Comparison of ENCODE assay signal across 21 cellular contexts in the genomic region with DNA sequence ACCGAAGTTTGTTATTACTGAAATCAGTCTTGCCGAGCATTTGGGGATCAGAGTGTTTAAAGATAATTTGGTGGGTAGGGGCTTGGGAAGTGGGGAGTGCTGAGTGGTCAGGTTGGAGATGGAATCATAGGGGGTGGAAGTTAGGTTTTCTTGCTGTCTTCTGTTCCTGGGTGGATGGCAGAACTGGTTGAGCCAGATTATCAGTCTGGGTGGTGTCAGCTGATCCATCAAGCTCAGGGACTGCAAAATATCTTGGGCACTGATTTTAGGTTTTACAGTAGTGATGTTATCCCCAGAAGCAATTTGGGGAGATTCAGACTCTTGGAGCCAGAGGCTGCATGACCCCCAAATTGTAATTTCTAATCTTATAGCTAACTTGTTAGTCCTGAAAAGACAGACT. TPM values are rescaled to one million over a fixed set of nuclear protein-coding genes. Genes with fewer than 3 reads are reported as not detected.
"Had no signal": no experiment of that assay in that cellular context is flagged by ENCODE, and none has a peak within 500 bp of the region (broad histone marks: within the 10 kb centered on the region; RNA-seq: fewer than 3 reads in every experiment).

No MANE protein-coding gene starts in this region.

- H3K4me3 ChIP-seq: cardiac muscle cell, lung, pancreas, tibial artery, uterus had no signal

- H3K27ac ChIP-seq: cardiac muscle cell, foreskin keratinocyte, neutrophil, pancreas, tibial artery, uterus had no signal

- H3K4me1 ChIP-seq: pancreas, tibial artery, uterus had no signal

- ATAC-seq: foreskin keratinocyte; left lobe of liver; pancreas; right cardiac atrium; stimulated activated effector memory CD8-positive, alpha-beta T cell treated with anti-CD3 and anti-CD28 coated beads, Interleukin-12 subunit alpha, Interleukin-12 subunit beta, amount 100 ng/mL, for 72 hours; stimulated activated naive CD8-positive, alpha-beta T cell treated with anti-CD3 and anti-CD28 coated beads, Interleukin-15, amount 100 ng/mL, for 72 hours had no signal

- H3K36me3 ChIP-seq: cardiac muscle cell, neutrophil, pancreas, tibial artery, uterus had no signal

- H3K27me3 ChIP-seq: cardiac muscle cell, foreskin keratinocyte, pancreas, tibial artery, uterus had no signal

- DNase-seq: activated CD4-positive, alpha-beta memory T cell treated with anti-CD3 and anti-CD28 coated beads for 36 hours; activated CD4-positive, alpha-beta T cell treated with anti-CD3 and anti-CD28 coated beads for 48 hours; activated naive CD4-positive, alpha-beta T cell treated with Interleukin-2 at 50 U/mL for 16 hours; activated naive CD8-positive, alpha-beta T cell treated with anti-CD3 and anti-CD28 coated beads, Interleukin-2, amount 10 ng/mL, durations not matched to agents 7 days and 5 days; activated T-cell treated with anti-CD3 and anti-CD28 coated beads, Interleukin-2, amount 50 U/mL, for 48 hours; amniotic stem cell; effector CD4-positive, alpha-beta T cell; pancreas; right cardiac atrium; stimulated activated CD4-positive, alpha-beta T cell treated with anti-CD3 and anti-CD28 coated beads, Interleukin-12 subunit alpha, Interleukin-12 subunit beta, amount 100 ng/mL, for 4 hours; stimulated activated naive CD8-positive, alpha-beta T cell treated with anti-CD3 and anti-CD28 coated beads, Interleukin-15, amount 100 ng/mL, for 72 hours; tibial artery; uterus had no signal

- H3K9me3 ChIP-seq: neutrophil, pancreas, tibial artery, uterus had no signal

RNA-seq across cellular contexts. Expression of a gene that starts 5.4 kb away (rescaled TPM):
- total RNA-seq: glomerular endothelial cell, left lobe of liver, pulmonary artery endothelial cell had no signal
